9 cellular contexts compared by ENCODE assay signal in the genomic region with DNA sequence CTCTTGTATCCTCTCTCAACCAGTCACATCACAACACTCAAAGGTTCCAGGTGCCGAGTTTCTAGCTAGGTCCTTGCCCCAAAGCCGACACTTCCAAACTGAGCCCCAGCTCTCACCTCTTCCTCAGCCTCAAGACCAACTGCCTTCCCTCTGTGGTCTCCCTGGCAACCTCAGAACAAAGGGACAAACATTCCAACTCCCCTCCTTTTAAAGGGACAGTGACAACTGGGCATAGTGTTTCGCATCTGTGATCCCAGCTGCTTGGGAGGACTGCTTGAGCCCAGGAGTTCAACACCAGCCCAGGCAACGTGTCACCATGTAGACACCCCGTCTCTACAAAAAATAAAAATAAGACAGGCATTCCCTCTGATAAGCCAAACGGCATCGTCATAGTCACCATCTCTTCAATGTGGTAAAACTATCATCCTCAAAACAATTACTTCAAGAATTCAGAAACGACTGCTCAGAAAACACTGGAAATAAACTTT. TPM values are rescaled to one million over a fixed set of nuclear protein-coding genes. Genes with fewer than 3 reads are reported as not detected.
DNase-seq lines count a peak whose midpoint lies in the region; ATAC-seq and TF ChIP-seq lines count a peak whose summit lies in the region.
"Had no signal": no experiment of that assay in that cellular context is flagged by ENCODE, and none has a peak within 500 bp of the region (broad histone marks: within the 10 kb centered on the region; RNA-seq: fewer than 3 reads in every experiment).

No MANE protein-coding gene starts in this region.

- no peak overlapping the region for H2BK12ac ChIP-seq in trophoblast cell (ENCODE audit: low read length)

- no peak for ATAC-seq in HG03571 (IDR thresholded peaks at IDR 0.05; ENCODE audit: unreplicated experiment)

- H3K4me1 ChIP-seq in trophoblast cell (ENCODE audit: control insufficient read depth in 1 of 2, insufficient read depth in 2 of 2, low read length in 2 of 2): peaks cover 5% of the 10 kb centered on the region in 2 experiments

- peaks cover 27 to 29% of the 10 kb centered on the region in 2 experiments for H3K36me3 ChIP-seq in trophoblast cell (ENCODE audit: control insufficient read depth in 1 of 2, insufficient read depth in 2 of 2, low read length in 2 of 2)

- peaks cover 44% of the 10 kb centered on the region for H3K4me1 Mint-ChIP-seq in T-helper 1 cell treated with Interleukin-12 subunit alpha and Interleukin-12 subunit beta and Interleukin-4 antibody, amounts not matched to agents 30 μg/mL and 1 μg/mL, for 36 hours (ENCODE audit: low read depth)

- H3K9me3 ChIP-seq in trophoblast cell (ENCODE audit: insufficient read depth, low read depth, low read length): no peaks in the 10 kb centered on the region

- H2BK5ac ChIP-seq in trophoblast cell (ENCODE audit: low read depth, low read length, poor library complexity): no peak overlapping the region

- no peak for TF ChIP-seq CTCF in fibroblast of villous mesenchyme (IDR thresholded peaks at IDR 0.05; ENCODE audit: insufficient read depth, low read depth, low read length)

- no peak overlapping the region for H3K4me2 ChIP-seq in trophoblast cell (ENCODE audit: low read length)

- H4K8ac ChIP-seq in trophoblast cell (ENCODE audit: low read depth, low read length): no peak overlapping the region

- no CpG with 5 or more reads among the region's 8 CpGs for WGBS in trophoblast cell (ENCODE audit: extremely low coverage, insufficient coverage, insufficient read length)

- H3K4me3 ChIP-seq in fibroblast of villous mesenchyme (ENCODE audit: low read depth, low read length) (no peak overlapping the region), trophoblast cell (ENCODE audit: low read depth, low read length) (no peak overlapping the region)

- no peak overlapping the region for H3K27ac ChIP-seq in trophoblast cell (ENCODE audit: low read depth, low read length)

- peaks cover 23% of the 10 kb centered on the region for H3K36me3 Mint-ChIP-seq in T-helper 1 cell treated with Interleukin-12 subunit alpha and Interleukin-12 subunit beta and Interleukin-4 antibody, amounts not matched to agents 30 μg/mL and 1 μg/mL, for 36 hours (ENCODE audit: low read depth)

- H3K27me3 ChIP-seq in trophoblast cell (ENCODE audit: insufficient read depth, low read length): no peaks in the 10 kb centered on the region

- DNase-seq in T-helper 1 cell (no peak), SHP77 (lab: John Stamatoyannopoulos, UW) (peak; percentile 75 to 87), fibroblast of villous mesenchyme (ENCODE audit: low read depth) (peak; percentile 33), trophoblast cell (peak in 1 of 2 donors; percentile 60), 8988T (no peak)
- no peak for DNase-seq in stimulated activated CD4-positive, alpha-beta T cell treated with anti-CD3 and anti-CD28 coated beads, Interleukin-12 subunit alpha, Interleukin-12 subunit beta, amount 100 ng/mL, for 4 hours
- DNase-seq: naive B cell had no signal

- no peak overlapping the region for H4K12ac ChIP-seq in trophoblast cell (ENCODE audit: low read depth, low read length)

- no peak overlapping the region for H3K23ac ChIP-seq in trophoblast cell (ENCODE audit: low read length)

- H3K4me3 Mint-ChIP-seq in T-helper 1 cell treated with Interleukin-12 subunit alpha and Interleukin-12 subunit beta and Interleukin-4 antibody, amounts not matched to agents 30 μg/mL and 1 μg/mL, for 36 hours: no peak overlapping the region

- no peak overlapping the region for H3K18ac ChIP-seq in trophoblast cell (ENCODE audit: low read length)

- H3K4ac ChIP-seq in trophoblast cell (ENCODE audit: low read depth, low read length): peak overlapping the region; percentile 90

- H3K79me2 ChIP-seq in trophoblast cell (ENCODE audit: control insufficient read depth, insufficient read depth, low read length, poor library complexity): peaks cover 23% of the 10 kb centered on the region

- no peaks in the 10 kb centered on the region for H3K9me3 Mint-ChIP-seq in T-helper 1 cell treated with Interleukin-12 subunit alpha and Interleukin-12 subunit beta and Interleukin-4 antibody, amounts not matched to agents 30 μg/mL and 1 μg/mL, for 36 hours
- H3K9me3 Mint-ChIP-seq: naive B cell had no signal

- peak overlapping the region; percentile 7 for H3K27ac Mint-ChIP-seq in T-helper 1 cell treated with Interleukin-12 subunit alpha and Interleukin-12 subunit beta and Interleukin-4 antibody, amounts not matched to agents 30 μg/mL and 1 μg/mL, for 36 hours

- H3K27me3 Mint-ChIP-seq in T-helper 1 cell treated with Interleukin-12 subunit alpha and Interleukin-12 subunit beta and Interleukin-4 antibody, amounts not matched to agents 30 μg/mL and 1 μg/mL, for 36 hours (ENCODE audit: low read depth): no peaks in the 10 kb centered on the region
- H3K27me3 Mint-ChIP-seq: naive B cell had no signal

- no peak overlapping the region for H4K91ac ChIP-seq in trophoblast cell (ENCODE audit: low read depth, low read length)

- H2AFZ ChIP-seq in trophoblast cell (ENCODE audit: insufficient read depth, low read length, poor library complexity): no peak overlapping the region

- H2BK120ac ChIP-seq in trophoblast cell (ENCODE audit: insufficient read depth, low read length, poor library complexity): no peak overlapping the region

- H3K79me1 ChIP-seq in trophoblast cell (ENCODE audit: low read length): no peaks in the 10 kb centered on the region

- H3K9ac ChIP-seq in trophoblast cell (ENCODE audit: low read length): no peak overlapping the region

- H2AK5ac ChIP-seq in trophoblast cell (ENCODE audit: low read length): no peak overlapping the region

- H3K14ac ChIP-seq in trophoblast cell (ENCODE audit: low read length): no peak overlapping the region

RNA-seq across cellular contexts. Expression of a gene that starts 11.3 kb away (rescaled TPM):
- total RNA-seq in fibroblast of villous mesenchyme: 41.2 and 47.5 TPM in 2 replicates
- polyA plus RNA-seq in trophoblast cell (2013): 31.7 and 32.7 TPM in 2 replicates

RNA-seq across cellular contexts. Expression of a gene that starts 22.9 kb away (rescaled TPM):
- total RNA-seq in fibroblast of villous mesenchyme: 31.2 and 34.5 TPM in 2 replicates
- 37.2 and 37.5 TPM in 2 replicates for polyA plus RNA-seq in trophoblast cell (2013)

RNA-seq across cellular contexts. Expression of a gene that starts 37.5 kb away (rescaled TPM):
- total RNA-seq in fibroblast of villous mesenchyme: 23.7 and 24.8 TPM in 2 replicates
- 1.5 and 1.6 TPM in 2 replicates for polyA plus RNA-seq in trophoblast cell (2013)

RNA-seq across cellular contexts. Expression of a gene that starts 53.4 kb away (rescaled TPM):
- 12.6 and 19.0 TPM in 2 replicates for total RNA-seq in fibroblast of villous mesenchyme
- 4.6 and 5.0 TPM in 2 replicates for polyA plus RNA-seq in trophoblast cell (2013)

Comparison
In these comparisons a context has a peak if more than half of its experiments do, and no peak if none do; other contexts are left out.
1. DNase-seq: peak in SHP77 (2 of 2) and fibroblast of villous mesenchyme (single experiment); none in T-helper 1 cell (0 of 5), 8988T (single experiment) and stimulated activated CD4-positive, alpha-beta T cell treated with anti-CD3 and anti-CD28 coated beads, Interleukin-12 subunit alpha, Interleukin-12 subunit beta, amount 100 ng/mL, for 4 hours (single experiment).